Comparison of ENCODE assay signal across 19 cellular contexts in genomic region chr1:172489847-172490246, GRCh38.
"Had no signal": no experiment of that assay in that cellular context is flagged by ENCODE, and none has a peak within 500 bp of the region (broad histone marks: within the 10 kb centered on the region; RNA-seq: fewer than 3 reads in every experiment).

No MANE protein-coding gene starts in this region.

- H3K36me3 ChIP-seq: colonic mucosa, gastroesophageal sphincter, left ventricle myocardium inferior, lower lobe of right lung, spleen, tibial nerve had no signal

- H3K4me1 ChIP-seq: colonic mucosa, gastroesophageal sphincter, lower lobe of right lung, spleen, tibial nerve had no signal

- H3K4me3 ChIP-seq: colonic mucosa, gastroesophageal sphincter, left ventricle myocardium inferior, lower lobe of right lung, spleen, tibial nerve had no signal

- H3K9me3 ChIP-seq: colonic mucosa, gastroesophageal sphincter, left ventricle myocardium inferior, lower lobe of right lung, spleen, tibial nerve had no signal

- FAIRE-seq: endothelial cell of umbilical vein, kidney had no signal

- DNase-seq: colonic mucosa; effector CD4-positive, alpha-beta T cell; endodermal cell; erythroblast; foreskin fibroblast; glutamatergic neuron; kidney; left cardiac atrium; left ventricle myocardium inferior; lower lobe of right lung; natural killer cell; posterior cingulate gyrus; spleen; stimulated activated CD4-positive, alpha-beta T cell treated with anti-CD3 and anti-CD28 coated beads, Interleukin-15, amount 100 ng/mL, for 24 hours; stimulated activated CD4-positive, alpha-beta T cell treated with anti-CD3 and anti-CD28 coated beads, Interleukin-1b, Interleukin-23, amount 100 ng/mL, for 48 hours; stimulated activated CD4-positive, alpha-beta T cell treated with anti-CD3 and anti-CD28 coated beads, Interleukin-4, amount 100 ng/mL, for 24 hours had no signal

- H3K27me3 ChIP-seq: colonic mucosa, spleen, tibial nerve had no signal
